Comparison of ENCODE assay signal across 24 cellular contexts in genomic region chr17:49480833-49481615, GRCh38.
"Had no signal": no experiment of that assay in that cellular context is flagged by ENCODE, and none has a peak within 500 bp of the region (broad histone marks: within the 10 kb centered on the region; RNA-seq: fewer than 3 reads in every experiment).

No MANE protein-coding gene starts in this region.

- H3K27ac ChIP-seq: brain microvascular endothelial cell, cardiac muscle cell, Peyer's patch, RWPE1, SJCRH30, VCaP had no signal

- H3K4me3 Mint-ChIP-seq: activated CD4-positive, alpha-beta memory T cell treated with anti-CD3 and anti-CD28 coated beads for 36 hours; activated CD4-positive, alpha-beta T cell treated with anti-CD3 and anti-CD28 coated beads, Interleukin-2, amount 10 ng/mL, durations not matched to agents 7 days and 5 days; activated naive CD4-positive, alpha-beta T cell treated with anti-CD3 and anti-CD28 coated beads, Interleukin-2, amount 10 ng/mL, durations not matched to agents 7 days and 5 days; activated naive CD8-positive, alpha-beta T cell treated with anti-CD3 and anti-CD28 coated beads for 36 hours; activated T-cell treated with anti-CD3 and anti-CD28 coated beads, Interleukin-2, amount 50 U/mL, for 4 hours; T-helper 1 cell treated with Interleukin-12 subunit alpha and Interleukin-12 subunit beta and Interleukin-4 antibody, amounts not matched to agents 30 μg/mL and 1 μg/mL, for 36 hours had no signal

- H3K4me1 ChIP-seq: Peyer's patch had no signal

- H3K4me1 Mint-ChIP-seq: activated CD4-positive, alpha-beta T cell treated with anti-CD3 and anti-CD28 coated beads, Interleukin-2, amount 10 ng/mL, durations not matched to agents 7 days and 5 days; activated naive CD4-positive, alpha-beta T cell treated with anti-CD3 and anti-CD28 coated beads, Interleukin-2, amount 10 ng/mL, durations not matched to agents 7 days and 5 days; activated naive CD8-positive, alpha-beta T cell treated with anti-CD3 and anti-CD28 coated beads for 36 hours had no signal

- H3K9me3 ChIP-seq: Peyer's patch, SJCRH30 had no signal

- H3K36me3 ChIP-seq: brain microvascular endothelial cell, cardiac muscle cell, Peyer's patch, SJCRH30 had no signal

- H3K27me3 ChIP-seq: Peyer's patch had no signal

- H3K4me3 ChIP-seq: cardiac muscle cell, Peyer's patch, SJCRH30 had no signal

- H3K9me3 Mint-ChIP-seq: activated naive CD8-positive, alpha-beta T cell treated with anti-CD3 and anti-CD28 coated beads for 36 hours; activated T-cell treated with anti-CD3 and anti-CD28 coated beads, Interleukin-2, amount 50 U/mL, for 4 hours had no signal

- DNase-seq: activated CD4-positive, alpha-beta memory T cell treated with anti-CD3 and anti-CD28 coated beads for 36 hours; activated CD4-positive, alpha-beta T cell treated with anti-CD3 and anti-CD28 coated beads, Interleukin-2, amount 10 ng/mL, durations not matched to agents 7 days and 5 days; activated CD4-positive, CD25-positive, alpha-beta regulatory T cell; activated CD8-positive, alpha-beta memory T cell treated with anti-CD3 and anti-CD28 coated beads for 24 hours; activated gamma-delta T cell; activated naive CD4-positive, alpha-beta T cell treated with anti-CD3 and anti-CD28 coated beads, Interleukin-2, amount 10 ng/mL, durations not matched to agents 7 days and 5 days; activated naive CD8-positive, alpha-beta T cell treated with anti-CD3 and anti-CD28 coated beads for 36 hours; activated T-cell treated with anti-CD3 and anti-CD28 coated beads, Interleukin-2, amount 50 U/mL, for 4 hours; brain microvascular endothelial cell; Kasumi-1; NCI-H1105 treated with DMSO at 0.1 percent for 48 hours; NCI-H1436 treated with DMSO at 0.1 percent for 48 hours; NCI-H187; NCI-H2081; NCI-H510A treated with DMSO at 0.1 percent for 48 hours; NCI-H69; NK-92 treated with Interleukin-12 subunit alpha and Interleukin-12 subunit beta, amount 100 ng/mL, for 24 hours; Peyer's patch; Right ventricle myocardium superior; SJCRH30 had no signal

- H3K36me3 Mint-ChIP-seq: activated naive CD4-positive, alpha-beta T cell treated with anti-CD3 and anti-CD28 coated beads, Interleukin-2, amount 10 ng/mL, durations not matched to agents 7 days and 5 days; activated naive CD8-positive, alpha-beta T cell treated with anti-CD3 and anti-CD28 coated beads for 36 hours had no signal

- ATAC-seq: activated T-cell treated with anti-CD3 and anti-CD28 coated beads, Interleukin-2, amount 50 U/mL, for 4 hours had no signal

- H3K27ac Mint-ChIP-seq: activated CD4-positive, alpha-beta memory T cell treated with anti-CD3 and anti-CD28 coated beads for 36 hours; activated CD4-positive, alpha-beta T cell treated with anti-CD3 and anti-CD28 coated beads, Interleukin-2, amount 10 ng/mL, durations not matched to agents 7 days and 5 days; activated naive CD4-positive, alpha-beta T cell treated with anti-CD3 and anti-CD28 coated beads, Interleukin-2, amount 10 ng/mL, durations not matched to agents 7 days and 5 days; activated naive CD8-positive, alpha-beta T cell treated with anti-CD3 and anti-CD28 coated beads for 36 hours; T-helper 1 cell treated with Interleukin-12 subunit alpha and Interleukin-12 subunit beta and Interleukin-4 antibody, amounts not matched to agents 30 μg/mL and 1 μg/mL, for 36 hours had no signal
